ENCODE assay signal across 9 cellular contexts in genomic region chr17:39621523-39622379, GRCh38. TPM values are rescaled to one million over a fixed set of nuclear protein-coding genes. Genes with fewer than 3 reads are reported as not detected.
DNase-seq lines count a peak whose midpoint lies in the region; ATAC-seq and TF ChIP-seq lines count a peak whose summit lies in the region.
"Had no signal": no experiment of that assay in that cellular context is flagged by ENCODE, and none has a peak within 500 bp of the region (broad histone marks: within the 10 kb centered on the region; RNA-seq: fewer than 3 reads in every experiment).

No MANE protein-coding gene starts in this region.

- H3K27ac ChIP-seq in C4-2B: no peak overlapping the region
- peak overlapping the region; percentile 41; the same call in 1 of the 2 replicates for H3K27ac ChIP-seq in MM.1S (ENCODE audit: low read length)
- no peak overlapping the region for H3K27ac ChIP-seq in SJSA1
- no peak overlapping the region for H3K27ac ChIP-seq in foreskin keratinocyte
- no peak overlapping the region for H3K27ac ChIP-seq in thoracic aorta

- DNase-seq in MM.1S: peak; percentile 83
- DNase-seq in SJSA1 (ENCODE audit: low read depth in 1 of 2, low spot score in 2 of 2): peak; percentile 78 to 86
- DNase-seq in activated effector memory CD4-positive, alpha-beta T cell treated with anti-CD3 and anti-CD28 coated beads, Interleukin-2, amount 50 U/mL, for 16 hours: peak; percentile 96
- DNase-seq in foreskin keratinocyte: peak in 1 of 2 donors; percentile 49
- peak; percentile 96 for DNase-seq in osteocyte (ENCODE audit: extremely low spot score, unreplicated experiment)
- peak; percentile 77 for DNase-seq in thoracic aorta (ENCODE audit: low spot score)

- H3K4me1 Mint-ChIP-seq in osteocyte (ENCODE audit: unreplicated experiment): peaks cover 18% of the 10 kb centered on the region

- peaks cover 20% of the 10 kb centered on the region for H3K4me1 ChIP-seq in MM.1S (ENCODE audit: low read length)
- peaks cover 19% of the 10 kb centered on the region for H3K4me1 ChIP-seq in SJSA1 (replicated peaks)
- H3K4me1 ChIP-seq in foreskin keratinocyte: no peaks in the 10 kb centered on the region
- peaks cover 2 to 28% of the 10 kb centered on the region in 2 donors for H3K4me1 ChIP-seq in thoracic aorta (ENCODE audit: control insufficient read depth in 1 of 2, low read depth in 2 of 2)

- peak overlapping the region; percentile 73 for H2AFZ ChIP-seq in MM.1S (ENCODE audit: low read length)

- no peaks in the 10 kb centered on the region for H4K20me1 ChIP-seq in MM.1S (ENCODE audit: insufficient read depth, low read length)

- no peak overlapping the region for H3K27ac Mint-ChIP-seq in osteocyte (ENCODE audit: unreplicated experiment)

- peak overlapping the region; percentile 87 for H3K4me2 ChIP-seq in MM.1S (ENCODE audit: low read depth, low read length)

- H3K36me3 ChIP-seq in MM.1S (replicated peaks; ENCODE audit: insufficient read depth, low read length): no peaks in the 10 kb centered on the region
- H3K36me3 ChIP-seq in SJSA1: no peaks in the 10 kb centered on the region
- H3K36me3 ChIP-seq in thoracic aorta: no peaks in the 10 kb centered on the region

- TF ChIP-seq CTCF in C4-2B (conservative IDR thresholded peaks at IDR 0.05) (peak; percentile 100), MM.1S (IDR thresholded peaks at IDR 0.05; ENCODE audit: low read length) (peak; percentile 100), foreskin keratinocyte (conservative IDR thresholded peaks at IDR 0.05) (peak; percentile 100), osteocyte (IDR thresholded peaks at IDR 0.05) (peak; percentile 100), thoracic aorta (IDR thresholded peaks at IDR 0.05) (peak; percentile 99)

- H3K79me2 ChIP-seq in MM.1S (ENCODE audit: low read length): no peaks in the 10 kb centered on the region

- H3K4me3 ChIP-seq in MM.1S (ENCODE audit: low read length): peak overlapping the region; percentile 48
- no peak overlapping the region for H3K4me3 ChIP-seq in SJSA1
- H3K4me3 ChIP-seq in thoracic aorta: peak overlapping the region; percentile 30

- ATAC-seq in GM19452 (IDR thresholded peaks at IDR 0.05; ENCODE audit: unreplicated experiment): peak; percentile 54
- ATAC-seq in foreskin keratinocyte: peak; percentile 42
- ATAC-seq in thoracic aorta (ENCODE audit: insufficient number of reproducible peaks, low FRiP score, low read depth): peak; percentile 72

- no peaks in the 10 kb centered on the region for H3K9me2 ChIP-seq in MM.1S (replicated peaks; ENCODE audit: insufficient read depth, low read length)

- H3F3A ChIP-seq in MM.1S (ENCODE audit: insufficient read depth, low read length): peaks cover 10% of the 10 kb centered on the region; the same call in 1 of the 2 replicates

- peaks cover 27% of the 10 kb centered on the region for H3K27me3 Mint-ChIP-seq in osteocyte (ENCODE audit: unreplicated experiment)

- H3K4me3 Mint-ChIP-seq in osteocyte (ENCODE audit: unreplicated experiment): no peak overlapping the region

- H3K9me3 ChIP-seq in MM.1S (replicated peaks; ENCODE audit: insufficient read depth, low read length) (no peaks in the 10 kb centered on the region), SJSA1 (replicated peaks) (no peaks in the 10 kb centered on the region), thoracic aorta (no peaks in the 10 kb centered on the region)

- H3K9me3 Mint-ChIP-seq in osteocyte (ENCODE audit: unreplicated experiment): no peaks in the 10 kb centered on the region

- peak overlapping the region; percentile 13; the same call in 1 of the 2 replicates for H3K9ac ChIP-seq in MM.1S (ENCODE audit: low read length)

- H3K27me3 ChIP-seq in MM.1S (replicated peaks; ENCODE audit: insufficient read depth, low read length): peaks cover 23% of the 10 kb centered on the region
- H3K27me3 ChIP-seq in SJSA1 (replicated peaks): peaks cover 35% of the 10 kb centered on the region
- H3K27me3 ChIP-seq in foreskin keratinocyte: peaks cover 45% of the 10 kb centered on the region
- no peaks in the 10 kb centered on the region for H3K27me3 ChIP-seq in thoracic aorta (replicated peaks; ENCODE audit: insufficient read depth)

- no peaks in the 10 kb centered on the region for H3K36me3 Mint-ChIP-seq in osteocyte (ENCODE audit: unreplicated experiment)

RNA-seq across cellular contexts. Expression of gene PPP1R1B, which starts 5.0 kb away (rescaled TPM):
- total RNA-seq in SJSA1 (2014; rRNA removed; shearing (Covaris generic)): not detected in 2 replicates
- total RNA-seq in foreskin keratinocyte (0.68 and 0.88 TPM in 2 replicates), osteocyte (4.5 and 6.0 TPM in 2 replicates), thoracic aorta (1 to 10 TPM in 1 of 2 donors, under 1 TPM in 1; 0.27 to 2.1 TPM)
- 0.67 and 1.3 TPM in 2 replicates for polyA plus RNA-seq in foreskin keratinocyte
- total RNA-seq: T-helper 2 cell treated with Interferon-gamma antibody and Interleukin-4, amounts not matched to agents 100 ng/mL and 5 ng/mL, for 36 hours had no signal

RNA-seq across cellular contexts. Expression of gene NEUROD2, which starts 14.0 kb away (rescaled TPM):
- total RNA-seq in SJSA1 (2014; rRNA removed; shearing (Covaris generic)): not detected in 2 replicates
- not detected in 2 replicates for total RNA-seq in foreskin keratinocyte
- not detected in 2 replicates for polyA plus RNA-seq in foreskin keratinocyte
- not detected in 2 replicates for total RNA-seq in osteocyte
- total RNA-seq in thoracic aorta: not detected
- total RNA-seq: T-helper 2 cell treated with Interferon-gamma antibody and Interleukin-4, amounts not matched to agents 100 ng/mL and 5 ng/mL, for 36 hours had no signal

RNA-seq across cellular contexts. Expression of gene STARD3, which starts 15.2 kb away (rescaled TPM):
- 27.8 and 46.6 TPM in 2 replicates for total RNA-seq in SJSA1 (2014; rRNA removed; shearing (Covaris generic))
- total RNA-seq in foreskin keratinocyte (32.8 and 33.5 TPM in 2 replicates), osteocyte (55.5 and 68.9 TPM in 2 replicates), thoracic aorta (10 to 100 TPM; 52.5 to 67.7 TPM)
- polyA plus RNA-seq in foreskin keratinocyte: 37.1 and 39.3 TPM in 2 replicates

RNA-seq across cellular contexts. Expression of gene TCAP, which starts 43.4 kb away (rescaled TPM):
- 0.11 TPM in 1 of 2 replicates, not detected in the other for total RNA-seq in SJSA1 (2014; rRNA removed; shearing (Covaris generic))
- total RNA-seq in foreskin keratinocyte: 0.18 and 0.31 TPM in 2 replicates
- 0.11 and 0.17 TPM in 2 replicates for polyA plus RNA-seq in foreskin keratinocyte
- 0.94 and 1.3 TPM in 2 replicates for total RNA-seq in osteocyte
- total RNA-seq in thoracic aorta: 10 to 100 TPM in 1 of 2 donors, 1 to 10 TPM in 1; 6.4 to 16.9 TPM

RNA-seq across cellular contexts. Expression of gene PNMT, which starts 46.5 kb away (rescaled TPM):
- total RNA-seq in SJSA1 (2014; rRNA removed; shearing (Covaris generic)): not detected in 2 replicates
- total RNA-seq in foreskin keratinocyte: not detected in 2 replicates
- 0.06 TPM in 2 replicates for polyA plus RNA-seq in foreskin keratinocyte
- total RNA-seq in osteocyte: 1.9 and 2.4 TPM in 2 replicates
- total RNA-seq in thoracic aorta: 10 to 100 TPM in 1 of 2 donors, 1 to 10 TPM in 1; 3.1 to 22.9 TPM
- total RNA-seq: T-helper 2 cell treated with Interferon-gamma antibody and Interleukin-4, amounts not matched to agents 100 ng/mL and 5 ng/mL, for 36 hours had no signal
